ENCODE assay signal across 8 cellular contexts in the genomic region with DNA sequence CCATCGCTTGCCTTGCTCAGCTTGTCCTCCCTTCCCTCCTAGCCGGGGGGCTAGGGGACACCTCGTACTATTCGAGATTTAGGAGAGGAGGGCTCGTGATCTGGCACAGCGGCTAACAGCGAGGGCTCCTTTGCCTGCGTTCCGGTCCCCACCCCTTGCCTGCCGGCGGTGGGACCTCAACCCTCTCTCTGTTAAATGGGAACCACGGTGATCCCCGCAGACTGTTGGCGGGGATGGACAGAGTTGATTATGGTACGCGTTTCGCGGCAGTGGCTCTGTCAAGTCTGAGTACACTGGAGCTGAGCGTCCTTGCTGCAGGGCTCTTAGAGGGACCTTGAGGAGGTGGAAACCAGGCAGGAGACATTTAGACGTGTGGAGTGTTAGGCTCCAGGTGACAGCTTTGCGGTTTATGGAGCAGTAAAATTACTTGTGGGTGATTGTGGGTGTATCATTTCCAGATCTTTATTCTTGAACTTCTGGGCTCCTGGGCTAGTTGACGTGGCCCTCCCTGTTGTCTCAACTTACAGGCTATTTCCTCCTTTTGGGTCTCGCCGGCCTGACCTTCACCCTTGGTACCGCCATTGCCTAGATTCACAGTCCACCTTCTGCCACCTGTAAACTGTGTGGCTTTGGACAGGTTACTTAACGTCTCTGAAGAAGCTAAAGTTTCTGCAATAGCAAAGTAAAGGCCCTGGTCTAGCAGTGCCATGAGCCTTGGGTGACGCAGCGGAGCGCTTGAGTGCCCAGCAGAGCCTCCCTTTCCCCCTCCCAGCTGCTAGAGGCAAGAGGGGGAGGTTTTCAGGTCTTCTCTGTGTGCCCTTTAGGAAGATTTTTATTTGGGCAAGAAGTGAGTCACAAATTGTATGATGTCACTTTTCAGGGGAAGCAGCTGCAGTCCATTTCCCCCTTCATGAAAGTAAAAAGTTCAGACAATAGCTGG. TPM values are rescaled to one million over a fixed set of nuclear protein-coding genes. Genes with fewer than 3 reads are reported as not detected.
DNase-seq lines count a peak whose midpoint lies in the region; ATAC-seq and TF ChIP-seq lines count a peak whose summit lies in the region.

No MANE protein-coding gene starts in this region.

- H2AFZ ChIP-seq in trophoblast cell (ENCODE audit: insufficient read depth, low read length, poor library complexity), result peak overlapping the region; percentile 93

- no CpG with 5 or more reads among the region's 29 CpGs for WGBS in trophoblast cell (ENCODE audit: extremely low coverage, insufficient coverage, insufficient read length)

- peaks cover 4% of the 10 kb centered on the region for H3K79me1 ChIP-seq in trophoblast cell (ENCODE audit: low read length)

- peaks cover 41% of the 10 kb centered on the region for H3K4me1 Mint-ChIP-seq in activated naive CD8-positive, alpha-beta T cell treated with anti-CD3 and anti-CD28 coated beads for 36 hours

- H3K14ac ChIP-seq in trophoblast cell (ENCODE audit: low read length), result peak overlapping the region; percentile 62

- POLR2A ChIA-PET in BJ (lab: Charles Lee), result no interaction called here

- peak; percentile 2 for ATAC-seq in GM19025 (IDR thresholded peaks at IDR 0.05; ENCODE audit: low read depth, unreplicated experiment)
- peak; percentile 19 for ATAC-seq in HG03159 (IDR thresholded peaks at IDR 0.05; ENCODE audit: unreplicated experiment)

- no peaks in the 10 kb centered on the region for H3K9me3 ChIP-seq in cardiac muscle cell (ENCODE audit: low read depth)
- peaks cover 4% of the 10 kb centered on the region for H3K9me3 ChIP-seq in trophoblast cell (ENCODE audit: insufficient read depth, low read depth, low read length)

- TF ChIP-seq CTCF in BJ (IDR thresholded peaks at IDR 0.05; ENCODE audit: insufficient read depth, low read depth, low read length), result no peak
- TF ChIP-seq CTCF in cardiac muscle cell (IDR thresholded peaks at IDR 0.05; ENCODE audit: low read depth, low read length), result no peak

- H3K9me3 Mint-ChIP-seq in activated naive CD8-positive, alpha-beta T cell treated with anti-CD3 and anti-CD28 coated beads for 36 hours, result peaks cover 19% of the 10 kb centered on the region

- H3K27ac Mint-ChIP-seq in activated naive CD8-positive, alpha-beta T cell treated with anti-CD3 and anti-CD28 coated beads for 36 hours, result peak overlapping the region; percentile 97

- H2BK12ac ChIP-seq in trophoblast cell (ENCODE audit: low read length), result no peak overlapping the region

- no peak overlapping the region for H2AK5ac ChIP-seq in trophoblast cell (ENCODE audit: low read length)

- H3K4me2 ChIP-seq in trophoblast cell (ENCODE audit: low read length), result peak overlapping the region; percentile 100

- peak overlapping the region; percentile 69 for H4K91ac ChIP-seq in trophoblast cell (ENCODE audit: low read depth, low read length)

- peak overlapping the region; percentile 96 for H3K4me3 Mint-ChIP-seq in activated naive CD8-positive, alpha-beta T cell treated with anti-CD3 and anti-CD28 coated beads for 36 hours

- DNase-seq in BJ (ENCODE audit: low read depth) (no peak), RKO (ENCODE audit: low spot score) (peak; percentile 84), cardiac muscle cell (ENCODE audit: low read depth in 1 of 2, low spot score in 1 of 2) (peak; percentile 37 to 53), trophoblast cell (peak; percentile 12 to 50), retina (no peak)
- DNase-seq in activated naive CD8-positive, alpha-beta T cell treated with anti-CD3 and anti-CD28 coated beads for 36 hours, result peak; percentile 58

- no peak overlapping the region for H2BK120ac ChIP-seq in trophoblast cell (ENCODE audit: insufficient read depth, low read length, poor library complexity)

- CTCF ChIA-PET in BJ (lab: Yijun Ruan, JAX), result interaction anchor here (0.7 to 1.9 kb wide), 8 partner anchors 8 to 422 kb away, joined by 3 to 13 read pairs (median 4); no protein-coding TSS in a partner anchor

- no peak overlapping the region for H2BK5ac ChIP-seq in trophoblast cell (ENCODE audit: low read depth, low read length, poor library complexity)

- H3K27ac ChIP-seq in cardiac muscle cell (peak overlapping the region; percentile 59), trophoblast cell (ENCODE audit: low read depth, low read length) (no peak overlapping the region)

- H3K23ac ChIP-seq in trophoblast cell (ENCODE audit: low read length), result no peak overlapping the region

- H3K36me3 ChIP-seq in BJ (ENCODE audit: control insufficient read depth, insufficient read depth, low read length) (no peaks in the 10 kb centered on the region), cardiac muscle cell (no peaks in the 10 kb centered on the region), trophoblast cell (ENCODE audit: control insufficient read depth in 1 of 2, insufficient read depth in 2 of 2, low read length in 2 of 2) (no peaks in the 10 kb centered on the region)

- peak overlapping the region; percentile 56 for H4K8ac ChIP-seq in trophoblast cell (ENCODE audit: low read depth, low read length)

- H3K79me2 ChIP-seq in trophoblast cell (ENCODE audit: control insufficient read depth, insufficient read depth, low read length, poor library complexity), result peaks cover 4% of the 10 kb centered on the region

- H3K4me1 ChIP-seq in cardiac muscle cell (ENCODE audit: low read depth) (no peaks in the 10 kb centered on the region), trophoblast cell (ENCODE audit: control insufficient read depth in 1 of 2, insufficient read depth in 2 of 2, low read length in 2 of 2) (peaks cover 3 to 7% of the 10 kb centered on the region in 2 experiments)

- no peak overlapping the region for H3K4ac ChIP-seq in trophoblast cell (ENCODE audit: low read depth, low read length)

- peak overlapping the region; percentile 83 for H3K9ac ChIP-seq in trophoblast cell (ENCODE audit: low read length)

- peak overlapping the region; percentile 82 for H3K4me3 ChIP-seq in BJ (ENCODE audit: low read depth, low read length)
- H3K4me3 ChIP-seq in cardiac muscle cell, result peak overlapping the region; percentile 77
- H3K4me3 ChIP-seq in trophoblast cell (ENCODE audit: low read depth, low read length), result peak overlapping the region; percentile 87

- H3K18ac ChIP-seq in trophoblast cell (ENCODE audit: low read length), result peak overlapping the region; percentile 55

- peak overlapping the region; percentile 32 for H4K12ac ChIP-seq in trophoblast cell (ENCODE audit: low read depth, low read length)

- H3K27me3 ChIP-seq in BJ (ENCODE audit: control insufficient read depth, insufficient read depth, low read length) (no peaks in the 10 kb centered on the region), cardiac muscle cell (no peaks in the 10 kb centered on the region), trophoblast cell (ENCODE audit: insufficient read depth, low read length) (no peaks in the 10 kb centered on the region)

- no peaks in the 10 kb centered on the region for H3K27me3 Mint-ChIP-seq in activated naive CD8-positive, alpha-beta T cell treated with anti-CD3 and anti-CD28 coated beads for 36 hours

- peaks cover 34% of the 10 kb centered on the region for H3K36me3 Mint-ChIP-seq in activated naive CD8-positive, alpha-beta T cell treated with anti-CD3 and anti-CD28 coated beads for 36 hours

RNA-seq across cellular contexts. Expression of a gene that starts 0.7 kb away (rescaled TPM):
- polyA plus RNA-seq in BJ (2011; rRNA removed), result 22.9 and 30.9 TPM in 2 replicates
- 8.0 and 9.4 TPM in 2 replicates for polyA minus RNA-seq in BJ (2011; rRNA and poly(A)+ RNA removed)
- total RNA-seq in activated naive CD8-positive, alpha-beta T cell treated with anti-CD3 and anti-CD28 coated beads for 36 hours, result 10 to 100 TPM; 37.1 to 38.6 TPM
- total RNA-seq in cardiac muscle cell, result 3.3 and 11.8 TPM in 2 replicates
- polyA plus RNA-seq in cardiac muscle cell, result 7.8 and 9.3 TPM in 2 replicates
- polyA plus RNA-seq in trophoblast cell (2013), result 3.5 and 3.6 TPM in 2 replicates

RNA-seq across cellular contexts. Expression of a gene that starts 16.6 kb away (rescaled TPM):
- polyA plus RNA-seq in BJ (2011; rRNA removed) (not detected in 2 replicates), cardiac muscle cell (0.11 TPM in 1 of 2 replicates, not detected in the other)
- polyA minus RNA-seq in BJ (2011; rRNA and poly(A)+ RNA removed), result not detected in 2 replicates
- total RNA-seq in activated naive CD8-positive, alpha-beta T cell treated with anti-CD3 and anti-CD28 coated beads for 36 hours, result not detected
- total RNA-seq in cardiac muscle cell, result 0.12 TPM in 1 of 2 replicates, not detected in the other
- 0.01 TPM in 2 replicates for polyA plus RNA-seq in trophoblast cell (2013)

Comparison
In these comparisons a context has a peak if more than half of its experiments do, and no peak if none do; other contexts are left out.
1. DNase-seq: peak in RKO (single experiment), activated naive CD8-positive, alpha-beta T cell treated with anti-CD3 and anti-CD28 coated beads for 36 hours (single experiment), cardiac muscle cell (2 of 2) and trophoblast cell (2 of 2); none in BJ (single experiment) and retina (single experiment).
2. Peak in every context shown above with its lines, with median percentiles within 50 percentile points of each other: H3K4me3 ChIP-seq.